ENCODE assay signal across 25 cellular contexts in genomic region chr9:136054798-136055714, GRCh38. TPM values are rescaled to one million over a fixed set of nuclear protein-coding genes. Genes with fewer than 3 reads are reported as not detected.
A peak's percentile ranks its signal among the peaks of the same experiment; 100 is the strongest.
DNase-seq lines count a peak whose midpoint lies in the region; ATAC-seq, FAIRE-seq and TF ChIP-seq lines count a peak whose summit lies in the region.
"Had no signal": no experiment of that assay in that cellular context is flagged by ENCODE, and none has a peak within 500 bp of the region (broad histone marks: within the 10 kb centered on the region; RNA-seq: fewer than 3 reads in every experiment).

No MANE protein-coding gene starts in this region.

- H3K4me3 ChIP-seq in HEK293 (ENCODE audit: low read depth, low read length) = no peak overlapping the region
- no peak overlapping the region for H3K4me3 ChIP-seq in neuronal stem cell (ENCODE audit: low read length in 2 of 2)
- no peak overlapping the region for H3K4me3 ChIP-seq in CD8-positive, alpha-beta T cell (ENCODE audit: low read depth, low read length)
- H3K4me3 ChIP-seq: body of pancreas, hepatocyte had no signal

- no peak overlapping the region for H4K8ac ChIP-seq in neuronal stem cell (ENCODE audit: low read depth, low read length)

- POLR2A ChIA-PET in HEK293 (lab: Yijun Ruan, JAX) = no interaction called here
- POLR2A ChIA-PET in CD8-positive, alpha-beta T cell (lab: Charles Lee) = no interaction called here

- H3K4me1 Mint-ChIP-seq in CD8-positive, alpha-beta T cell (ENCODE audit: low read depth) = peaks cover 22% of the 10 kb centered on the region

- H2BK5ac ChIP-seq in neuronal stem cell (ENCODE audit: low read length) = no peak overlapping the region

- H3K27ac Mint-ChIP-seq in CD8-positive, alpha-beta T cell = no peak overlapping the region
- H3K27ac Mint-ChIP-seq: activated CD4-positive, alpha-beta memory T cell treated with anti-CD3 and anti-CD28 coated beads, Interleukin-2, amount 10 ng/mL, durations not matched to agents 7 days and 5 days; activated naive CD4-positive, alpha-beta T cell treated with anti-CD3 and anti-CD28 coated beads, Interleukin-2, amount 50 U/mL, for 72 hours; CD4-positive, CD25-positive, alpha-beta regulatory T cell; dendritic cell treated with granulocyte-macrophage colony-stimulating factor and Interleukin-4, amounts not matched to agents 40 ng/mL and 50 ng/mL, for 4 days; T-helper 1 cell treated with Interleukin-12 subunit alpha and Interleukin-12 subunit beta and Interleukin-4 antibody, amounts not matched to agents 30 μg/mL and 1 μg/mL, for 36 hours had no signal

- no peak overlapping the region for H3K4ac ChIP-seq in neuronal stem cell (ENCODE audit: low read length)

- TF ChIP-seq CTCF in HEK293 (tag by site-specific recombination; IDR thresholded peaks at IDR 0.05) = no peak
- TF ChIP-seq CTCF in CD8-positive, alpha-beta T cell (IDR thresholded peaks at IDR 0.05) = no peak

- H4K91ac ChIP-seq in neuronal stem cell (ENCODE audit: low read depth, low read length, poor library complexity) = no peak overlapping the region

- H3K23ac ChIP-seq in neuronal stem cell (ENCODE audit: low read depth, low read length, poor library complexity) = peak overlapping the region; percentile 45

- H2BK12ac ChIP-seq in neuronal stem cell (ENCODE audit: low read length) = no peak overlapping the region

- ATAC-seq in CD8-positive, alpha-beta T cell = no peak
- no peak for ATAC-seq in HG03039 (IDR thresholded peaks at IDR 0.05; ENCODE audit: unreplicated experiment)
- ATAC-seq: body of pancreas, foreskin keratinocyte had no signal

- WGBS in neuronal stem cell (ENCODE audit: extremely low coverage in 2 of 2, insufficient read length in 2 of 2, insufficient replicate concordance in 1 of 2), 2 donors = no CpG with 5 or more reads among the region's 18 CpGs

- peaks cover 0 to 3% of the 10 kb centered on the region in 2 experiments; a peak in 1 of 3 replicates for H3K36me3 ChIP-seq in HEK293 (ENCODE audit: control insufficient read depth in 2 of 2, insufficient read depth in 1 of 2, low read length in 2 of 2)
- no peaks in the 10 kb centered on the region for H3K36me3 ChIP-seq in neuronal stem cell (replicated peaks in 1 of 2; ENCODE audit: control insufficient read depth in 2 of 2, insufficient read depth in 2 of 2, low read length in 2 of 2)
- H3K36me3 ChIP-seq in CD8-positive, alpha-beta T cell (ENCODE audit: insufficient read depth, low read length) = no peaks in the 10 kb centered on the region

- H3K9me3 ChIP-seq in HEK293 (ENCODE audit: control insufficient read depth, insufficient read depth, low read depth, low read length) (no peaks in the 10 kb centered on the region), neuronal stem cell (replicated peaks in 1 of 2; ENCODE audit: control insufficient read depth in 2 of 2, insufficient read depth in 1 of 2, low read depth in 1 of 2, low read length in 2 of 2) (no peaks in the 10 kb centered on the region)
- no peaks in the 10 kb centered on the region for H3K9me3 ChIP-seq in CD8-positive, alpha-beta T cell (ENCODE audit: low read length)
- H3K9me3 ChIP-seq: body of pancreas had no signal

- H3K4me2 ChIP-seq in neuronal stem cell (ENCODE audit: insufficient read depth, low read length, poor library complexity, severe bottlenecking) = no peak overlapping the region
- H3K4me2 ChIP-seq: hepatocyte had no signal

- DNase-seq in activated CD8-positive, alpha-beta memory T cell treated with anti-CD3 and anti-CD28 coated beads for 24 hours = peak; percentile 32
- DNase-seq in activated CD8-positive, alpha-beta memory T cell treated with anti-CD3 and anti-CD28 coated beads, Interleukin-2, amount 50 U/mL, for 48 hours = no peak
- DNase-seq in neuronal stem cell (ENCODE audit: low spot score) = no peak
- no peak for DNase-seq in CD8-positive, alpha-beta T cell
- DNase-seq in HTR-8/SVneo (ENCODE audit: insufficient read length, low spot score) = no peak
- DNase-seq: 8988T; activated CD4-positive, alpha-beta memory T cell treated with anti-CD3 and anti-CD28 coated beads, Interleukin-2, amount 10 ng/mL, durations not matched to agents 7 days and 5 days; activated T-cell treated with anti-CD3 and anti-CD28 coated beads, Interleukin-2, amount 50 U/mL, for 48 hours; body of pancreas; DMS79; foreskin keratinocyte; NCI-H774; OCI-M1; SHP77 treated with DMSO at 0.1 percent for 48 hours; stimulated activated CD8-positive, alpha-beta memory T cell treated with anti-CD3 and anti-CD28 coated beads, Interleukin-4, amount 100 ng/mL, for 48 hours had no signal

- H3K14ac ChIP-seq in neuronal stem cell (ENCODE audit: low read length) = peak overlapping the region; percentile 73

- no peak overlapping the region for H2BK120ac ChIP-seq in neuronal stem cell (ENCODE audit: low read depth, low read length)

- H3K27me3 Mint-ChIP-seq in CD8-positive, alpha-beta T cell (ENCODE audit: low read depth) = peaks cover 15% of the 10 kb centered on the region

- H3K79me1 ChIP-seq in neuronal stem cell (ENCODE audit: low read depth, low read length) = peaks cover 9% of the 10 kb centered on the region

- no peak for FAIRE-seq in HTR-8/SVneo (lab: Jason Lieb, UNC)
- FAIRE-seq: keratinocyte, urothelium cell line had no signal

- CTCF ChIA-PET in HEK293 (lab: Yijun Ruan, JAX) = interaction anchor here (0.7 kb wide), 1 partner anchor 832 kb away, joined by 3 read pairs; no protein-coding TSS in a partner anchor
- CTCF ChIA-PET in CD8-positive, alpha-beta T cell (lab: Charles Lee) = no interaction called here

- H2AK5ac ChIP-seq in neuronal stem cell (ENCODE audit: low read depth, low read length) = peak overlapping the region; percentile 59

- H2AFZ ChIP-seq in neuronal stem cell (ENCODE audit: low read length) = no peak overlapping the region
- H2AFZ ChIP-seq: hepatocyte had no signal

- H3K18ac ChIP-seq in neuronal stem cell (ENCODE audit: low read length) = peak overlapping the region; percentile 76

- peaks cover 8% of the 10 kb centered on the region for H3K4me1 ChIP-seq in HEK293 (ENCODE audit: control insufficient read depth, insufficient read depth, low read length)
- H3K4me1 ChIP-seq in neuronal stem cell (ENCODE audit: control insufficient read depth in 2 of 2, insufficient read depth in 1 of 2, low read depth in 1 of 2, low read length in 2 of 2) = peaks cover 37 to 42% of the 10 kb centered on the region in 2 donors
- peaks cover 36% of the 10 kb centered on the region for H3K4me1 ChIP-seq in CD8-positive, alpha-beta T cell (ENCODE audit: insufficient read depth, low read length)

- no peaks in the 10 kb centered on the region for H3K27me3 ChIP-seq in neuronal stem cell (ENCODE audit: control insufficient read depth in 3 of 3, insufficient read depth in 3 of 3, low read depth in 1 of 3, low read length in 3 of 3)
- H3K27me3 ChIP-seq in CD8-positive, alpha-beta T cell (ENCODE audit: insufficient read depth, low read length) = peaks cover 16% of the 10 kb centered on the region
- H3K27me3 ChIP-seq: body of pancreas, foreskin keratinocyte, hepatocyte had no signal

- no peak overlapping the region for H3K4me3 Mint-ChIP-seq in CD8-positive, alpha-beta T cell
- H3K4me3 Mint-ChIP-seq: activated CD4-positive, alpha-beta memory T cell treated with anti-CD3 and anti-CD28 coated beads, Interleukin-2, amount 10 ng/mL, durations not matched to agents 7 days and 5 days; dendritic cell treated with granulocyte-macrophage colony-stimulating factor and Interleukin-4, amounts not matched to agents 40 ng/mL and 50 ng/mL, for 4 days; T-helper 1 cell treated with Interleukin-12 subunit alpha and Interleukin-12 subunit beta and Interleukin-4 antibody, amounts not matched to agents 30 μg/mL and 1 μg/mL, for 36 hours had no signal

- intact Hi-C loops in CD8-positive, alpha-beta T cell (cut with DNase I, micrococcal nuclease) = no loop called here

- H3K9ac ChIP-seq in neuronal stem cell (ENCODE audit: low read depth, low read length, poor library complexity) = no peak overlapping the region

- H2BK15ac ChIP-seq in neuronal stem cell (ENCODE audit: low read length) = peak overlapping the region; percentile 28

- no peaks in the 10 kb centered on the region for H3K36me3 Mint-ChIP-seq in CD8-positive, alpha-beta T cell
- H3K36me3 Mint-ChIP-seq: activated naive CD4-positive, alpha-beta T cell treated with anti-CD3 and anti-CD28 coated beads, Interleukin-2, amount 50 U/mL, for 72 hours; CD4-positive, CD25-positive, alpha-beta regulatory T cell had no signal

- no peak overlapping the region for H3K27ac ChIP-seq in HEK293 (ENCODE audit: extremely low read depth, low read depth, low read length)
- H3K27ac ChIP-seq in cingulate gyrus (ENCODE audit: low read depth, low read length) = peak overlapping the region; percentile 32
- H3K27ac ChIP-seq in neuronal stem cell (replicated peaks; ENCODE audit: low read length) = no peak overlapping the region
- no peak overlapping the region for H3K27ac ChIP-seq in CD8-positive, alpha-beta T cell (ENCODE audit: low read depth, low read length)
- H3K27ac ChIP-seq: foreskin keratinocyte, hepatocyte had no signal

- H3K9me3 Mint-ChIP-seq in CD8-positive, alpha-beta T cell = no peaks in the 10 kb centered on the region
- H3K9me3 Mint-ChIP-seq: activated CD4-positive, alpha-beta memory T cell treated with anti-CD3 and anti-CD28 coated beads, Interleukin-2, amount 10 ng/mL, durations not matched to agents 7 days and 5 days; activated naive CD4-positive, alpha-beta T cell treated with anti-CD3 and anti-CD28 coated beads, Interleukin-2, amount 50 U/mL, for 72 hours; CD4-positive, CD25-positive, alpha-beta regulatory T cell; dendritic cell treated with granulocyte-macrophage colony-stimulating factor and Interleukin-4, amounts not matched to agents 40 ng/mL and 50 ng/mL, for 4 days; T-helper 1 cell treated with Interleukin-12 subunit alpha and Interleukin-12 subunit beta and Interleukin-4 antibody, amounts not matched to agents 30 μg/mL and 1 μg/mL, for 36 hours had no signal

TF ChIP-seq in HEK293, 187 proteins besides CTCF, POLR2A, EP300 and RAD21:
- no peak for TF ChIP-seq YY1 (tag by site-specific recombination; IDR thresholded peaks at IDR 0.05)
- no peak for TF ChIP-seq ZNF169 (tag by site-specific recombination; IDR thresholded peaks at IDR 0.05)
- TF ChIP-seq ZSCAN30 (tag by site-specific recombination; IDR thresholded peaks at IDR 0.05) = no peak
- peak; percentile 83 for TF ChIP-seq ZNF341 (tag by site-specific recombination; IDR thresholded peaks at IDR 0.05; ENCODE audit: low read depth)
- TF ChIP-seq RBAK (tag by site-specific recombination; IDR thresholded peaks at IDR 0.05) = no peak
- no peak for TF ChIP-seq ZNF214 (tag by site-specific recombination; IDR thresholded peaks at IDR 0.05; ENCODE audit: borderline replicate concordance)
- TF ChIP-seq FEZF1 (tag by site-specific recombination; IDR thresholded peaks at IDR 0.05) = no peak

RNA-seq across cellular contexts. Expression of gene NACC2, which starts 40.0 kb away (rescaled TPM):
- 4.9 TPM for polyA plus RNA-seq in neuronal stem cell (2013, experiment 1 of 2)
- 5.0 TPM for polyA plus RNA-seq in neuronal stem cell (2013, experiment 2 of 2)
- total RNA-seq in CD8-positive, alpha-beta T cell = 1 to 10 TPM; 1.7 to 1.8 TPM
